ENCODE assay signal across 30 cellular contexts in the genomic region with DNA sequence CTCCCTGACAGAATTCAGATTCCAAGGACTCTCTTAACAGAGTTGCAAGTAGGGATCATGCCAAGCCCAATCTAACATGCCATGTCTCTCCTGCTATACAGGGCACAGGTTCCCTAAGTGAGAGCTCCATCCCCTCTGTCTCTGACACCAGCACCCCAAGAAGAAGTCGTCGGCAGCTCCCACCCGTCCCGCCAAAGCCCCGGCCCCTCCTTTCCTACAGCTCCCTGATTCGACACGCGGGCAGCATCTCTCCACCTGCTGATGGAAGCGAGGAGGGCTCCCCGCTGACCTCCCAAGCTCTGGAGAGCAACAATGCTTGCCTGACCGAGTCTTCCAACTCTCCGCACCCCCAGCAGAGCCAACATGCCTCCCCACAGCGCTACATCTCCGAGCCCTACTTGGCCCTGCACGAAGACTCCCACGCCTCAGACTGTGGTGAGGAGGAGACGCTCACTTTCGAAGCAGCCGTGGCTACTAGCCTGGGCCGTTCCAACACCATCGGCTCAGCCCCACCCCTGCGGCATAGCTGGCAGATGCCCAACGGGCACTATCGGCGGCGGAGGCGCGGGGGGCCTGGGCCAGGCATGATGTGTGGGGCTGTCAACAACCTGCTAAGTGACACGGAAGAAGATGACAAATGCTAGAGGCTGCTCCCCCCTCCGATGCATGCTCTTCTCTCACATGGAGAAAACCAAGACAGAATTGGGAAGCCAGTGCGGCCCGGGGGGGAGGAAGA.
"Had no signal": no experiment of that assay in that cellular context is flagged by ENCODE, and none has a peak within 500 bp of the region (broad histone marks: within the 10 kb centered on the region; RNA-seq: fewer than 3 reads in every experiment).

No MANE protein-coding gene starts in this region.

- H3K36me3 ChIP-seq: adrenal gland, ascending aorta, breast epithelium, cardiac muscle cell, heart left ventricle had no signal

- ATAC-seq: activated CD4-positive, alpha-beta T cell treated with anti-CD3 and anti-CD28 coated beads for 36 hours; activated CD8-positive, alpha-beta memory T cell treated with anti-CD3 and anti-CD28 coated beads, Interleukin-2, amount 10 ng/mL, durations not matched to agents 7 days and 5 days; activated CD8-positive, alpha-beta T cell treated with anti-CD3 and anti-CD28 coated beads, Interleukin-2, amount 10 ng/mL, durations not matched to agents 7 days and 5 days; activated naive CD8-positive, alpha-beta T cell treated with anti-CD3 and anti-CD28 coated beads, Interleukin-2, amount 50 U/mL, for 24 hours; esophagus mucosa; heart left ventricle; T-helper 17 cell had no signal

- FAIRE-seq: frontal cortex had no signal

- H3K27me3 ChIP-seq: adrenal gland, ascending aorta, cardiac muscle cell, dorsolateral prefrontal cortex had no signal

- H3K4me3 ChIP-seq: adrenal gland, ascending aorta, breast epithelium, cardiac muscle cell, coronary artery, dorsolateral prefrontal cortex, heart left ventricle had no signal

- H3K4me1 ChIP-seq: adrenal gland, ascending aorta, breast epithelium, heart left ventricle had no signal

- H3K9me3 ChIP-seq: adrenal gland, ascending aorta, heart left ventricle had no signal

- H3K27ac ChIP-seq: adrenal gland, ascending aorta, breast epithelium, cardiac muscle cell, coronary artery, dorsolateral prefrontal cortex, heart left ventricle had no signal

- DNase-seq: activated CD4-positive, alpha-beta memory T cell treated with anti-CD3 and anti-CD28 coated beads for 36 hours; activated CD4-positive, alpha-beta T cell treated with anti-CD3 and anti-CD28 coated beads for 36 hours; activated CD4-positive, alpha-beta T cell treated with anti-CD3 and anti-CD28 coated beads, Interleukin-2, amount 10 ng/mL, durations not matched to agents 24 days and 14 days; activated CD4-positive, CD25-positive, alpha-beta regulatory T cell; activated CD4-positive, CD25-positive, alpha-beta regulatory T cell treated with anti-CD3 and anti-CD28 coated beads, Interleukin-2, amount 50 U/mL, for 72 hours; activated CD8-positive, alpha-beta memory T cell treated with anti-CD3 and anti-CD28 coated beads, Interleukin-2, amount 10 ng/mL, durations not matched to agents 7 days and 5 days; activated CD8-positive, alpha-beta memory T cell treated with anti-CD3 and anti-CD28 coated beads, Interleukin-2, amount 50 U/mL, for 4 hours; activated CD8-positive, alpha-beta T cell treated with anti-CD3 and anti-CD28 coated beads, Interleukin-2, amount 10 ng/mL, durations not matched to agents 7 days and 5 days; activated effector memory CD4-positive, alpha-beta T cell treated with anti-CD3 and anti-CD28 coated beads, Interleukin-2, amount 50 U/mL, for 16 hours; activated naive CD4-positive, alpha-beta T cell treated with anti-CD3 and anti-CD28 coated beads for 36 hours; activated naive CD8-positive, alpha-beta T cell treated with anti-CD3 and anti-CD28 coated beads for 36 hours; activated naive CD8-positive, alpha-beta T cell treated with anti-CD3 and anti-CD28 coated beads, Interleukin-2, amount 50 U/mL, for 24 hours; activated T-cell treated with anti-CD3 and anti-CD28 coated beads, Interleukin-2, amount 50 U/mL, for 1 hour; activated T-cell treated with anti-CD3 and anti-CD28 coated beads, Interleukin-2, amount 50 U/mL, for 48 hours; adrenal gland; amygdala; effector memory CD4-positive, alpha-beta T cell; endodermal cell; foreskin fibroblast; glutamatergic neuron; heart left ventricle; T-helper 17 cell; T1000 had no signal
